8 cellular contexts compared by ENCODE assay signal in genomic region chr14:52553002-52553670, GRCh38. TPM values are rescaled to one million over a fixed set of nuclear protein-coding genes. Genes with fewer than 3 reads are reported as not detected.
A peak's percentile ranks its signal among the peaks of the same experiment; 100 is the strongest.
DNase-seq lines count a peak whose midpoint lies in the region; ATAC-seq, FAIRE-seq and TF ChIP-seq lines count a peak whose summit lies in the region.

No MANE protein-coding gene starts in this region.

- no peaks in the 10 kb centered on the region for H3F3A ChIP-seq in GM23248 (ENCODE audit: insufficient read depth)

- H3K36me3 ChIP-seq in GM23248 (ENCODE audit: low read depth), result no peaks in the 10 kb centered on the region
- H3K36me3 ChIP-seq in HepG2 (replicated peaks in 1 of 2; ENCODE audit: control insufficient read depth in 1 of 2, insufficient read depth in 2 of 2, low read length in 2 of 2), result no peaks in the 10 kb centered on the region; a peak in 1 of 5 replicates

- H3K9ac ChIP-seq in GM23248 (peak overlapping the region; percentile 63), HepG2 (ENCODE audit: insufficient read depth, low read depth, low read length) (peak overlapping the region; percentile 66)

- H3K4me1 ChIP-seq in GM23248 (ENCODE audit: insufficient read depth) (peaks cover 7% of the 10 kb centered on the region; the same call in 1 of the 2 replicates), HepG2 (ENCODE audit: insufficient read depth, low read length) (peaks cover 38% of the 10 kb centered on the region)

- H3K79me2 ChIP-seq in GM23248 (ENCODE audit: insufficient read depth) (no peaks in the 10 kb centered on the region), HepG2 (ENCODE audit: insufficient read depth, low read length) (peaks cover 8% of the 10 kb centered on the region)

- H3K27me3 ChIP-seq in GM23248 (replicated peaks; ENCODE audit: insufficient read depth) (no peaks in the 10 kb centered on the region), HepG2 (ENCODE audit: control insufficient read depth in 1 of 2, insufficient read depth in 2 of 2, low read length in 2 of 2) (no peaks in the 10 kb centered on the region; a peak in 1 of 5 replicates)

- H3K27ac ChIP-seq in GM23248, result 0 out of 2 replicates have a peak overlapping the region, but pooled peaks have one; percentile 23
- H3K27ac ChIP-seq in HepG2 (ENCODE audit: extremely low read length, insufficient read depth, low read length), result peak overlapping the region; percentile 51

- peaks cover 11% of the 10 kb centered on the region for H3K36me3 Mint-ChIP-seq in central memory CD8-positive, alpha-beta T cell (ENCODE audit: insufficient read depth)

- no peak for TF ChIP-seq RAD21 in HepG2 (CRISPR knock-in tag; IDR thresholded peaks at IDR 0.05)

- DNase-seq in DMS53 treated with DMSO at 0.1 percent for 48 hours (lab: John Stamatoyannopoulos, UW; ENCODE audit: unreplicated experiment), result peak; percentile 27
- peak; percentile 70 for DNase-seq in GM23248
- no peak for DNase-seq in LNCaP clone FGC (ENCODE audit: low read depth)
- DNase-seq in UCSD-AML1 (lab: John Stamatoyannopoulos, UW; ENCODE audit: unreplicated experiment), result peak; percentile 31
- DNase-seq in central memory CD8-positive, alpha-beta T cell (ENCODE audit: low spot score in 2 of 2), result peak; percentile 23 to 34
- DNase-seq in HepG2 (ENCODE audit: low spot score), result no peak
- peak in 2 of 3 experiments; percentile 24 for DNase-seq in stimulated activated CD4-positive, alpha-beta T cell treated with anti-CD3 and anti-CD28 coated beads, TNF-alpha, amount 100 ng/mL, for 4 hours (ENCODE audit: low read depth in 3 of 3)
- no peak for DNase-seq in SKM-1 treated with dmso at 0.1 percent for 144 hours (lab: John Stamatoyannopoulos, UW; ENCODE audit: unreplicated experiment)

- H3K4me2 ChIP-seq in GM23248 (ENCODE audit: unreplicated experiment) (peak overlapping the region; percentile 85), HepG2 (ENCODE audit: low read depth, low read length) (peak overlapping the region; percentile 99)

- POLR2A ChIA-PET in HepG2 (lab: Yijun Ruan, JAX), result interaction anchor here (1.0 to 1.5 kb wide), 7 partner anchors 10 to 238 kb away, joined by 3 to 6 read pairs (median 4); partner anchors contain the start of genes ERO1A, GNPNAT1 and STYX

- in situ Hi-C loops in GM23248 (cut with MboI), result no loop called here
- in situ Hi-C loops in HepG2 (cut with HindIII; ENCODE audit: extremely low pct_ligation_motif_present, low pct_unique_long_range_greater_than_20kb), result no loop called here

- no peaks in the 10 kb centered on the region for H3K9me3 ChIP-seq in GM23248 (ENCODE audit: low read depth)
- no peaks in the 10 kb centered on the region for H3K9me3 ChIP-seq in HepG2 (ENCODE audit: low read length)

- H3K9me3 Mint-ChIP-seq in central memory CD8-positive, alpha-beta T cell, result no peaks in the 10 kb centered on the region

- no peak for FAIRE-seq in HepG2 (lab: Jason Lieb, UNC)

- H2AFZ ChIP-seq in GM23248 (peak overlapping the region; percentile 83), HepG2 (ENCODE audit: low read length) (no peak overlapping the region)

- H3K9me2 ChIP-seq in GM23248 (ENCODE audit: insufficient read depth), result no peaks in the 10 kb centered on the region; the same call in 1 of the 2 replicates

- CTCF ChIA-PET in HepG2 (lab: Yijun Ruan, JAX; ENCODE audit: low intra/inter-chr PET ratio, low total read pairs), result no interaction called here

- no TSS peak for BruUV-seq in HepG2 (replicated peaks; lab: Mats Ljungman, UMichigan)

- TF ChIP-seq POLR2A in HepG2 (IDR thresholded peaks at IDR 0.05; ENCODE audit: insufficient read depth in 1 of 2, low read depth in 2 of 2, low read length in 2 of 2), result no peak; a peak in 1 of 4 replicates

- 0 to 2% methylated on average over 38 to 49 of the region's 69 CpGs for WGBS in GM23248 (ENCODE audit: low coverage in 1 of 2, low lambda C conversion rate in 2 of 2, missing lambda C conversion rate in 2 of 2), 2 experiments
- WGBS in HepG2 (ENCODE audit: low lambda C conversion rate), result 0% methylated on average over 24 of the region's 69 CpGs

- peak; percentile 43 for ATAC-seq in central memory CD8-positive, alpha-beta T cell (replicated peaks; ENCODE audit: extremely low read depth, poor library complexity, severe bottlenecking)
- peak; percentile 34 for ATAC-seq in HepG2

- H3K27me3 Mint-ChIP-seq in central memory CD8-positive, alpha-beta T cell, result peaks cover 13% of the 10 kb centered on the region

- peak overlapping the region; percentile 85 for H3K4me3 Mint-ChIP-seq in central memory CD8-positive, alpha-beta T cell

- H3K4me3 ChIP-seq in GM23248 (peak overlapping the region; percentile 74), LNCaP clone FGC (ENCODE audit: low read depth, low read length) (peak overlapping the region; percentile 88), HepG2 (replicated peaks in 1 of 3; ENCODE audit: insufficient read depth in 1 of 3, low read depth in 2 of 3, low read length in 3 of 3) (peak overlapping the region; percentile 76 to 92 (median 88))

- TF ChIP-seq CTCF in LNCaP clone FGC (IDR thresholded peaks at IDR 0.05; ENCODE audit: control insufficient read depth, extremely low read depth, insufficient read depth) (no peak), HepG2 (CRISPR knock-in tag; IDR thresholded peaks at IDR 0.05) (no peak)

- TF ChIP-seq EP300 in HepG2 (IDR thresholded peaks at IDR 0.05; ENCODE audit: low read depth in 2 of 2, low read length in 2 of 2) (no peak), HepG2 (CRISPR knock-in tag; IDR thresholded peaks at IDR 0.05; ENCODE audit: borderline replicate concordance) (no peak)

- peaks cover 29% of the 10 kb centered on the region for H3K4me1 Mint-ChIP-seq in central memory CD8-positive, alpha-beta T cell

- peak overlapping the region; percentile 96 for H3K27ac Mint-ChIP-seq in central memory CD8-positive, alpha-beta T cell (ENCODE audit: low read depth)

- no peaks in the 10 kb centered on the region for H4K20me1 ChIP-seq in GM23248 (ENCODE audit: insufficient read depth)
- H4K20me1 ChIP-seq in HepG2 (ENCODE audit: insufficient read depth, low read length), result no peaks in the 10 kb centered on the region

- intact Hi-C loops in HepG2 (cut with micrococcal nuclease; ENCODE audit: unreplicated experiment), result loop anchor here (5.0 kb wide), 3 partner anchors 96 to 246 kb away; partner anchors contain the start of gene PSMC6

TF ChIP-seq in HepG2, 621 proteins besides CTCF, POLR2A, EP300 and RAD21 (continues in another document):
- TF ChIP-seq CHD4 (IDR thresholded peaks at IDR 0.05; ENCODE audit: borderline replicate concordance, low read length), result 0 out of 2 replicates have a peak, but pooled peaks have one; percentile 35

RNA-seq across cellular contexts. Expression of gene GPR137C, which starts 0.5 kb away (rescaled TPM):
- total RNA-seq in GM23248 (2014; rRNA removed; shearing (Covaris generic)), result 0.89 and 1.1 TPM in 2 replicates
- polyA plus RNA-seq in GM23248 (2016; fragmentation: Nextera tagmentation; extraction: Ambion mirVana) (0.70 and 0.86 TPM in 2 replicates), HepG2 (2011; rRNA removed) (0.24 and 0.34 TPM in 2 replicates)
- 0.51 TPM in 2 replicates for total RNA-seq in HepG2 (2016; rRNA removed; fragmentation: Illumina TruSeq; extraction: Trizol)
- total RNA-seq in HepG2 (2016; cell fraction: cytosol; rRNA removed; fragmentation: Illumina TruSeq; extraction: Trizol; ENCODE audit: low read depth), result 0.18 and 0.20 TPM in 2 replicates
- total RNA-seq in HepG2 (2016; cell fraction: insoluble cytoplasmic fraction; rRNA removed; fragmentation: Illumina TruSeq; extraction: Trizol), result 0.70 and 0.78 TPM in 2 replicates
- total RNA-seq in HepG2 (2016; cell fraction: membrane; rRNA removed; fragmentation: Illumina TruSeq; extraction: Trizol), result 0.34 and 0.46 TPM in 2 replicates
- total RNA-seq in HepG2 (2016; cell fraction: nucleus; rRNA removed; fragmentation: Illumina TruSeq; extraction: Trizol), result 1.8 and 1.9 TPM in 2 replicates
- polyA plus RNA-seq in HepG2 (2011; cell fraction: cytosol; rRNA removed), result 0.09 and 0.14 TPM in 2 replicates
- 0.42 and 0.53 TPM in 2 replicates for polyA plus RNA-seq in HepG2 (2011; cell fraction: nucleus; rRNA removed)
- polyA plus RNA-seq in HepG2 (2012), result 0.31 and 0.60 TPM in 2 replicates
- polyA plus RNA-seq in HepG2 (2016; cell fraction: cytosol; fragmentation: Illumina TruSeq; extraction: Trizol; ENCODE audit: low read depth), result 0.25 and 0.35 TPM in 2 replicates
- polyA plus RNA-seq in HepG2 (2016; cell fraction: insoluble cytoplasmic fraction; fragmentation: Illumina TruSeq; extraction: Trizol; ENCODE audit: low read depth), result 0.99 and 1.1 TPM in 2 replicates
- polyA plus RNA-seq in HepG2 (2016; cell fraction: membrane; fragmentation: Illumina TruSeq; extraction: Trizol; ENCODE audit: low read depth), result 0.66 and 1.2 TPM in 2 replicates
- polyA plus RNA-seq in HepG2 (2016; cell fraction: nucleus; fragmentation: Illumina TruSeq; extraction: Trizol; ENCODE audit: insufficient read depth, low read depth), result 3.2 and 3.7 TPM in 2 replicates
- polyA minus RNA-seq in HepG2 (2011; rRNA and poly(A)+ RNA removed; ENCODE audit: low replicate concordance), result 0.44 and 0.82 TPM in 2 replicates
- polyA minus RNA-seq in HepG2 (2011; cell fraction: cytosol; rRNA and poly(A)+ RNA removed), result 0.70 TPM in 1 of 2 replicates, not detected in the other
- 0.99 and 1.0 TPM in 2 replicates for polyA minus RNA-seq in HepG2 (2011; cell fraction: nucleus; rRNA and poly(A)+ RNA removed)

RNA-seq across cellular contexts. Expression of gene TXNDC16, which starts 0.8 kb away (rescaled TPM):
- total RNA-seq in GM23248 (2014; rRNA removed; shearing (Covaris generic)), result 2.1 and 2.5 TPM in 2 replicates
- polyA plus RNA-seq in GM23248 (2016; fragmentation: Nextera tagmentation; extraction: Ambion mirVana), result 1.9 and 2.4 TPM in 2 replicates
- 4.3 and 6.2 TPM in 2 replicates for total RNA-seq in HepG2 (2016; rRNA removed; fragmentation: Illumina TruSeq; extraction: Trizol)
- total RNA-seq in HepG2 (2016; cell fraction: cytosol; rRNA removed; fragmentation: Illumina TruSeq; extraction: Trizol; ENCODE audit: low read depth), result 8.3 and 8.9 TPM in 2 replicates
- 3.5 and 5.6 TPM in 2 replicates for total RNA-seq in HepG2 (2016; cell fraction: insoluble cytoplasmic fraction; rRNA removed; fragmentation: Illumina TruSeq; extraction: Trizol)
- 4.0 and 4.3 TPM in 2 replicates for total RNA-seq in HepG2 (2016; cell fraction: membrane; rRNA removed; fragmentation: Illumina TruSeq; extraction: Trizol)
- total RNA-seq in HepG2 (2016; cell fraction: nucleus; rRNA removed; fragmentation: Illumina TruSeq; extraction: Trizol), result 7.9 and 10.2 TPM in 2 replicates
- polyA plus RNA-seq in HepG2 (2011; rRNA removed), result 3.4 and 4.6 TPM in 2 replicates
- polyA plus RNA-seq in HepG2 (2011; cell fraction: cytosol; rRNA removed), result 1.4 and 2.8 TPM in 2 replicates
- polyA plus RNA-seq in HepG2 (2011; cell fraction: nucleus; rRNA removed), result 1.7 and 2.1 TPM in 2 replicates
- polyA plus RNA-seq in HepG2 (2012), result 3.6 and 5.7 TPM in 2 replicates
- 0.18 and 0.27 TPM in 2 replicates for polyA plus RNA-seq in HepG2 (2016; cell fraction: cytosol; fragmentation: Illumina TruSeq; extraction: Trizol; ENCODE audit: low read depth)
- 2.6 and 2.9 TPM in 2 replicates for polyA plus RNA-seq in HepG2 (2016; cell fraction: insoluble cytoplasmic fraction; fragmentation: Illumina TruSeq; extraction: Trizol; ENCODE audit: low read depth)
- polyA plus RNA-seq in HepG2 (2016; cell fraction: membrane; fragmentation: Illumina TruSeq; extraction: Trizol; ENCODE audit: low read depth), result 0.63 and 0.66 TPM in 2 replicates
- polyA plus RNA-seq in HepG2 (2016; cell fraction: nucleus; fragmentation: Illumina TruSeq; extraction: Trizol; ENCODE audit: insufficient read depth, low read depth), result 6.9 and 7.2 TPM in 2 replicates
- 5.3 and 6.8 TPM in 2 replicates for polyA minus RNA-seq in HepG2 (2011; rRNA and poly(A)+ RNA removed; ENCODE audit: low replicate concordance)
- polyA minus RNA-seq in HepG2 (2011; cell fraction: cytosol; rRNA and poly(A)+ RNA removed), result 5.2 and 6.2 TPM in 2 replicates
- 8.3 and 11.3 TPM in 2 replicates for polyA minus RNA-seq in HepG2 (2011; cell fraction: nucleus; rRNA and poly(A)+ RNA removed)

Comparison
In these comparisons a context has a peak if more than half of its experiments do, and no peak if none do; other contexts are left out.
1. DNase-seq: peak in DMS53 treated with DMSO at 0.1 percent for 48 hours (single experiment), GM23248 (single experiment), UCSD-AML1 (single experiment), central memory CD8-positive, alpha-beta T cell (2 of 2) and stimulated activated CD4-positive, alpha-beta T cell treated with anti-CD3 and anti-CD28 coated beads, TNF-alpha, amount 100 ng/mL, for 4 hours (2 of 3); none in LNCaP clone FGC (single experiment), HepG2 (single experiment) and SKM-1 treated with dmso at 0.1 percent for 144 hours (single experiment).
2. Peak in every context shown above with its lines, with median percentiles within 50 percentile points of each other: H3K4me3 ChIP-seq.